ENCODE assay signal across 9 cellular contexts in genomic region chr4:183797445-183798248, GRCh38.
DNase-seq lines count a peak whose midpoint lies in the region; ATAC-seq and TF ChIP-seq lines count a peak whose summit lies in the region.
"Had no signal": no experiment of that assay in that cellular context is flagged by ENCODE, and none has a peak within 500 bp of the region (broad histone marks: within the 10 kb centered on the region; RNA-seq: fewer than 3 reads in every experiment).

No MANE protein-coding gene starts in this region.

- CTCF ChIA-PET in PC-9 (lab: Charles Lee) = no interaction called here

- H3K9ac ChIP-seq in muscle layer of colon (ENCODE audit: low read length) = no peak overlapping the region
- H3K9ac ChIP-seq: KMS-11 had no signal

- peaks cover 5% of the 10 kb centered on the region; the same call in 1 of the 2 replicates for H3K4me1 ChIP-seq in PC-9 (replicated peaks; ENCODE audit: insufficient read depth)
- no peaks in the 10 kb centered on the region for H3K4me1 ChIP-seq in muscle layer of colon (ENCODE audit: insufficient read depth, low read length)

- H3K27ac ChIP-seq in PC-9 = no peak overlapping the region
- H3K27ac ChIP-seq in muscle layer of colon (ENCODE audit: low read depth, low read length) = no peak overlapping the region
- H3K27ac ChIP-seq: KMS-11 had no signal

- H3K4me3 ChIP-seq in PC-9 (peak overlapping the region; percentile 73), epithelial cell of proximal tubule (ENCODE audit: low read depth, low read length) (peak overlapping the region; percentile 72), muscle layer of colon (ENCODE audit: low read depth in 1 of 2, low read length in 2 of 2) (peak overlapping the region; percentile 27 to 57)

- no peak for TF ChIP-seq CTCF in PC-9 (conservative IDR thresholded peaks at IDR 0.05)
- TF ChIP-seq CTCF in epithelial cell of proximal tubule (conservative IDR thresholded peaks at IDR 0.05; ENCODE audit: low read depth, low read length) = no peak

- no TSS peak for BruUV-seq in PC-9 (replicated peaks; lab: Mats Ljungman, UMichigan)

- DNase-seq in ELF-1 (ENCODE audit: low read depth, low spot score) = peak; percentile 65
- peak in 1 of 2 experiments; percentile 62 for DNase-seq in PC-9
- DNase-seq in epithelial cell of proximal tubule (ENCODE audit: low read depth) = no peak
- DNase-seq in stimulated activated CD4-positive, alpha-beta T cell treated with anti-CD3 and anti-CD28 coated beads, Interleukin-1b, Interleukin-23, amount 100 ng/mL, for 48 hours = no peak
- no peak for DNase-seq in NCI-H1092 (lab: John Stamatoyannopoulos, UW)

- H3K9me2 ChIP-seq in PC-9 (ENCODE audit: insufficient read depth) = no peaks in the 10 kb centered on the region

- H3K27me3 ChIP-seq in PC-9 (ENCODE audit: insufficient read depth, low read depth) = no peaks in the 10 kb centered on the region
- H3K27me3 ChIP-seq in muscle layer of colon (ENCODE audit: control insufficient read depth in 1 of 2, insufficient read depth in 2 of 2, low read length in 2 of 2) = peaks cover 0 to 28% of the 10 kb centered on the region in 2 donors

- H3K79me2 ChIP-seq in PC-9 (ENCODE audit: low read depth) = no peaks in the 10 kb centered on the region

- H3K4me2 ChIP-seq in PC-9 = peak overlapping the region; percentile 81
- H3K4me2 ChIP-seq: KMS-11 had no signal

- intact Hi-C loops in PC-9 (cut with micrococcal nuclease; ENCODE audit: unreplicated experiment) = loop anchor here (2.0 kb wide), 1 partner anchor 77 kb away; no protein-coding TSS in a partner anchor

- ATAC-seq in HG03439 (IDR thresholded peaks at IDR 0.05; ENCODE audit: unreplicated experiment) = no peak
- ATAC-seq in GM21423 (IDR thresholded peaks at IDR 0.05; ENCODE audit: unreplicated experiment) = no peak

- peak overlapping the region; percentile 82 for H2AFZ ChIP-seq in PC-9

- no peaks in the 10 kb centered on the region for H4K20me1 ChIP-seq in PC-9 (ENCODE audit: insufficient read depth)

- H3K36me3 ChIP-seq in PC-9 (ENCODE audit: low read depth) (no peaks in the 10 kb centered on the region), muscle layer of colon (ENCODE audit: insufficient read depth, low read length) (no peaks in the 10 kb centered on the region)

- peaks cover 5% of the 10 kb centered on the region; the same call in 1 of the 2 replicates for H3F3A ChIP-seq in PC-9 (ENCODE audit: insufficient read depth, low read depth)

- POLR2A ChIA-PET in PC-9 (lab: Charles Lee; ENCODE audit: unreplicated experiment) = interaction anchor here (0.6 kb wide), 1 partner anchor 932 kb away, joined by 3 read pairs; no protein-coding TSS in a partner anchor

- H3K9me3 ChIP-seq in PC-9 (ENCODE audit: insufficient read depth, low read depth) (no peaks in the 10 kb centered on the region), muscle layer of colon (ENCODE audit: low read length) (peaks cover 14% of the 10 kb centered on the region)
